Comparison of ENCODE assay signal across 19 cellular contexts in the genomic region with DNA sequence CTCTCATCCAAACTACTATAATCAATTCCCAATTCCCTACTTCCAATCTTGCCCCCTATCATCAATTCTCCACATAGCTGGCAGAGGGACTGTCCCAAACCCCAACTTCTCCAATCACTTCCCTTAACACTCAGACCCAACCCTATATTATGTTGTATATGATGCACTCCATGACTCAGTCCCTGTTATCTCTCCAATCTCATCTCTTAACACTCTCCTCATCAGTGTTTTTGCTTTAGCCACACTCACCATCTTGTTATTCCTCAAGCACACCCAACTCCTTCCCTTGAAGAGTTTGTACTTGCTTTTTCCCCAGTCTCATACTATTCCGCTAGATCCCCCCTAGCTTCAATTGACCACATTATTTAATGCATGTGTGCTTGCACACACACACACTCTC. TPM values are rescaled to one million over a fixed set of nuclear protein-coding genes. Genes with fewer than 3 reads are reported as not detected.
DNase-seq lines count a peak whose midpoint lies in the region; ATAC-seq, FAIRE-seq and TF ChIP-seq lines count a peak whose summit lies in the region.
"Had no signal": no experiment of that assay in that cellular context is flagged by ENCODE, and none has a peak within 500 bp of the region (broad histone marks: within the 10 kb centered on the region; RNA-seq: fewer than 3 reads in every experiment).

No MANE protein-coding gene starts in this region.

- peak overlapping the region; percentile 4 for H3K4me2 ChIP-seq in astrocyte (ENCODE audit: low read length)
- H3K4me2 ChIP-seq: BLaER1 treated with 17β-estradiol and CSF1 and Interleukin-3, amounts not matched to agents 10 nM and 100 nM had no signal

- no peak overlapping the region for H2AFZ ChIP-seq in astrocyte (ENCODE audit: low read depth, low read length)

- no peaks in the 10 kb centered on the region for H3K27me3 Mint-ChIP-seq in astrocyte (ENCODE audit: low read depth, unreplicated experiment)
- H3K27me3 Mint-ChIP-seq in activated CD4-positive, alpha-beta memory T cell treated with anti-CD3 and anti-CD28 coated beads, Interleukin-2, amount 10 ng/mL, durations not matched to agents 7 days and 5 days = peaks cover 3% of the 10 kb centered on the region

- DNase-seq in A172 (ENCODE audit: low spot score) = peak; percentile 4
- DNase-seq in ELR (ENCODE audit: low read depth) = peak; percentile 8
- DNase-seq in astrocyte (ENCODE audit: low read depth) = no peak
- peak; percentile 23 to 35 for DNase-seq in lung microvascular endothelial cell (ENCODE audit: low read depth in 2 of 2)
- DNase-seq in activated CD4-positive, alpha-beta memory T cell treated with anti-CD3 and anti-CD28 coated beads, Interleukin-2, amount 10 ng/mL, durations not matched to agents 7 days and 5 days = no peak
- no peak for DNase-seq in DMS53 treated with DMSO at 0.1 percent for 48 hours (lab: John Stamatoyannopoulos, UW; ENCODE audit: unreplicated experiment)
- DNase-seq: 8988T; ACHN; Calu3; CD4-positive, CD25-positive, alpha-beta regulatory T cell; DMS79 treated with DMSO at 0.1 percent for 48 hours; KBM-7 had no signal

- H3K9me3 ChIP-seq in astrocyte (ENCODE audit: insufficient read depth, low read depth, low read length) = no peaks in the 10 kb centered on the region
- H3K9me3 ChIP-seq: BLaER1 treated with 17β-estradiol and CSF1 and Interleukin-3, amounts not matched to agents 10 nM and 100 nM had no signal

- ATAC-seq in HG03460 (IDR thresholded peaks at IDR 0.05; ENCODE audit: unreplicated experiment) = no peak
- ATAC-seq: GM12878, HCT116 had no signal

- POLR2A ChIA-PET in activated CD4-positive, alpha-beta memory T cell treated with anti-CD3 and anti-CD28 coated beads, Interleukin-2, amount 10 ng/mL, durations not matched to agents 7 days and 5 days (lab: Charles Lee) = no interaction called here

- H4K20me1 ChIP-seq in astrocyte (ENCODE audit: insufficient read depth, low read length) = peaks cover 26% of the 10 kb centered on the region
- H4K20me1 ChIP-seq: BLaER1 treated with 17β-estradiol and CSF1 and Interleukin-3, amounts not matched to agents 10 nM and 100 nM had no signal

- peaks cover 23% of the 10 kb centered on the region for H3K36me3 ChIP-seq in astrocyte (ENCODE audit: insufficient read depth, low read length)
- H3K36me3 ChIP-seq: BLaER1 treated with 17β-estradiol and CSF1 and Interleukin-3, amounts not matched to agents 10 nM and 100 nM had no signal

- H3K9me3 Mint-ChIP-seq in astrocyte (ENCODE audit: unreplicated experiment) = peaks cover 3% of the 10 kb centered on the region
- H3K9me3 Mint-ChIP-seq in activated CD4-positive, alpha-beta memory T cell treated with anti-CD3 and anti-CD28 coated beads, Interleukin-2, amount 10 ng/mL, durations not matched to agents 7 days and 5 days = no peaks in the 10 kb centered on the region

- no peaks in the 10 kb centered on the region for H3K27me3 ChIP-seq in astrocyte (ENCODE audit: insufficient read depth, low read length)
- H3K27me3 ChIP-seq: BLaER1 treated with 17β-estradiol and CSF1 and Interleukin-3, amounts not matched to agents 10 nM and 100 nM had no signal

- peaks cover 94% of the 10 kb centered on the region for H3K79me2 ChIP-seq in astrocyte (ENCODE audit: insufficient read depth, low read length)

- no peak overlapping the region for H3K27ac Mint-ChIP-seq in astrocyte (ENCODE audit: unreplicated experiment)
- no peak overlapping the region for H3K27ac Mint-ChIP-seq in activated CD4-positive, alpha-beta memory T cell treated with anti-CD3 and anti-CD28 coated beads, Interleukin-2, amount 10 ng/mL, durations not matched to agents 7 days and 5 days
- H3K27ac Mint-ChIP-seq: CD4-positive, CD25-positive, alpha-beta regulatory T cell had no signal

- no peak overlapping the region for H3K4me3 Mint-ChIP-seq in astrocyte (ENCODE audit: unreplicated experiment)
- no peak overlapping the region for H3K4me3 Mint-ChIP-seq in activated CD4-positive, alpha-beta memory T cell treated with anti-CD3 and anti-CD28 coated beads, Interleukin-2, amount 10 ng/mL, durations not matched to agents 7 days and 5 days
- H3K4me3 Mint-ChIP-seq: CD4-positive, CD25-positive, alpha-beta regulatory T cell had no signal

- H3K4me1 ChIP-seq in astrocyte (ENCODE audit: insufficient read depth, low read length) = no peaks in the 10 kb centered on the region

- no peak for TF ChIP-seq CTCF in astrocyte (IDR thresholded peaks at IDR 0.05; ENCODE audit: insufficient read depth, low read depth, low read length)

- no peak overlapping the region for H3K9ac ChIP-seq in astrocyte (ENCODE audit: low read length)
- H3K9ac ChIP-seq: BLaER1 treated with 17β-estradiol and CSF1 and Interleukin-3, amounts not matched to agents 10 nM and 100 nM had no signal

- no peak overlapping the region for H3K27ac ChIP-seq in astrocyte (ENCODE audit: low read depth, low read length)
- H3K27ac ChIP-seq: BLaER1 treated with 17β-estradiol and CSF1 and Interleukin-3, amounts not matched to agents 10 nM and 100 nM had no signal

- FAIRE-seq in astrocyte (lab: Jason Lieb, UNC) = no peak
- FAIRE-seq: GM12878, GM18507, H54 had no signal

- H3K36me3 Mint-ChIP-seq in astrocyte (ENCODE audit: low read depth, unreplicated experiment) = peaks cover 5% of the 10 kb centered on the region
- no peaks in the 10 kb centered on the region for H3K36me3 Mint-ChIP-seq in activated CD4-positive, alpha-beta memory T cell treated with anti-CD3 and anti-CD28 coated beads, Interleukin-2, amount 10 ng/mL, durations not matched to agents 7 days and 5 days (ENCODE audit: low read depth)
- H3K36me3 Mint-ChIP-seq: CD4-positive, CD25-positive, alpha-beta regulatory T cell had no signal

- H3K4me1 Mint-ChIP-seq in astrocyte (ENCODE audit: low read depth, unreplicated experiment) = peaks cover 2% of the 10 kb centered on the region
- H3K4me1 Mint-ChIP-seq in activated CD4-positive, alpha-beta memory T cell treated with anti-CD3 and anti-CD28 coated beads, Interleukin-2, amount 10 ng/mL, durations not matched to agents 7 days and 5 days = no peaks in the 10 kb centered on the region
- H3K4me1 Mint-ChIP-seq: CD4-positive, CD25-positive, alpha-beta regulatory T cell had no signal

- H3K4me3 ChIP-seq in astrocyte (ENCODE audit: insufficient read depth, low read depth, low read length) = no peak overlapping the region
- H3K4me3 ChIP-seq: BLaER1 treated with 17β-estradiol and CSF1 and Interleukin-3, amounts not matched to agents 10 nM and 100 nM; GM12878 had no signal

- CTCF ChIA-PET in activated CD4-positive, alpha-beta memory T cell treated with anti-CD3 and anti-CD28 coated beads, Interleukin-2, amount 10 ng/mL, durations not matched to agents 7 days and 5 days (lab: Charles Lee) = no interaction called here

RNA-seq across cellular contexts. Expression of gene RHOJ, which starts 4.9 kb away (rescaled TPM):
- total RNA-seq in A172 (2014; rRNA removed; shearing (Covaris generic)) = 0.10 and 1.1 TPM in 2 replicates
- total RNA-seq in astrocyte = 29.6 and 34.5 TPM in 2 replicates
- 58.0 and 78.2 TPM in 2 replicates for total RNA-seq in lung microvascular endothelial cell
- not detected for total RNA-seq in activated CD4-positive, alpha-beta memory T cell treated with anti-CD3 and anti-CD28 coated beads, Interleukin-2, amount 10 ng/mL, durations not matched to agents 7 days and 5 days
- total RNA-seq: CD4-positive, CD25-positive, alpha-beta regulatory T cell; G401; GM12878 had no signal

Comparison
In these comparisons a context has a peak if more than half of its experiments do, and no peak if none do; other contexts are left out.
1. DNase-seq: peak in A172 (single experiment), ELR (single experiment) and lung microvascular endothelial cell (2 of 2); none in astrocyte (single experiment), activated CD4-positive, alpha-beta memory T cell treated with anti-CD3 and anti-CD28 coated beads, Interleukin-2, amount 10 ng/mL, durations not matched to agents 7 days and 5 days (single experiment) and DMS53 treated with DMSO at 0.1 percent for 48 hours (single experiment).
2. RNA of gene RHOJ, which starts 4.9 kb away (total RNA-seq): 58.0 to 78.2 TPM in lung microvascular endothelial cell and 29.6 to 34.5 TPM in astrocyte; 0.10 to 1.1 TPM in A172 and not detected in activated CD4-positive, alpha-beta memory T cell treated with anti-CD3 and anti-CD28 coated beads, Interleukin-2, amount 10 ng/mL, durations not matched to agents 7 days and 5 days; every median in the first group is over 10 times any median in the second.